ENCODE assay signal across 27 cellular contexts in the genomic region with DNA sequence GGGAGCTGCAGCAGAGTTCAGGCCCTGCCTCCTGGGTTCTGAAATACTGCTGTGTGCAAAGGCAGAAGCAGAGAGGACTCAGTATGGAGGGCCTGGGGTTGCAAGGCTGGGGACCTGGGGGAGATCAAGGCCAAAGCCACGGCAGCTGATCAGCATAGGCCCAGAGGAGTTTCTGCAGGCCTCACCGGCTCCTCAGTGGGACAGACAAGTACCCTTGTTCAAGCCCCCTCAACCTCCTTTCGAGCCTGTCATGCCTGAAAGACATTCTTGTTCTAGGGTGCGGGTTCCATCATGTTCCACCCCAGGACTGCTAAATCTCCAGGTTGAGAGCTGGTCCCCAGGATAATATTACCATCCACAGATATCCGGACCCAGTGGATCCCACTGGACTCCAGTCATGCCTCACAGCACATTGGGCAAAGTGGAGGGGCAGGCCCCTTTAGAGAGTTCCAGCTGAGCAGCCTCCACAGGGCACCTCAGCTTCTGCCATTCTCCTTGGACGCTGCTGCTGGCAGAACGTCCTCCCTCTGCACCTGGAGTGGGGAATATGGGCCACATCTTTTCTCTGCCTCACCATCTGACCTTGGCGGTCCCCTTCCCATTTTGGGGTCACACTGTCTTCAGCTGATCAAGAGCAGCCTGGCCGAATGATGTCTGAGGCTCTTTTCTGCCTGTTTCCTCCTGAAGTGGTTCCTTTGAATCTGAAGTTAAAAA.
DNase-seq lines count a peak whose midpoint lies in the region; ATAC-seq, FAIRE-seq and TF ChIP-seq lines count a peak whose summit lies in the region.
"Had no signal": no experiment of that assay in that cellular context is flagged by ENCODE, and none has a peak within 500 bp of the region (broad histone marks: within the 10 kb centered on the region; RNA-seq: fewer than 3 reads in every experiment).

No MANE protein-coding gene starts in this region.

- H3K4me1 ChIP-seq in breast epithelium = no peaks in the 10 kb centered on the region
- H3K4me1 ChIP-seq in RWPE2 (ENCODE audit: insufficient read depth, poor library complexity, severe bottlenecking) = peaks cover 12% of the 10 kb centered on the region
- H3K4me1 ChIP-seq in kidney (ENCODE audit: control insufficient read depth in 1 of 2, insufficient read depth in 1 of 2, low read depth in 1 of 2, low read length in 2 of 2) = no peaks in the 10 kb centered on the region
- H3K4me1 ChIP-seq in tibial artery = peaks cover 0 to 6% (median 5%) of the 10 kb centered on the region in 4 donors
- H3K4me1 ChIP-seq: testis had no signal

- H3K9me3 ChIP-seq in breast epithelium = no peaks in the 10 kb centered on the region
- no peaks in the 10 kb centered on the region for H3K9me3 ChIP-seq in RWPE2 (ENCODE audit: severe bottlenecking)
- H3K9me3 ChIP-seq in kidney (ENCODE audit: control insufficient read depth in 1 of 2, low read length in 2 of 2) = no peaks in the 10 kb centered on the region
- no peaks in the 10 kb centered on the region for H3K9me3 ChIP-seq in tibial artery
- H3K9me3 ChIP-seq: testis had no signal

- H3K27me3 Mint-ChIP-seq in MCF 10A (ENCODE audit: insufficient read depth, unreplicated experiment) = peaks cover 23% of the 10 kb centered on the region
- H3K27me3 Mint-ChIP-seq: memory B cell, naive B cell had no signal

- H3K27me3 ChIP-seq in breast epithelium (no peaks in the 10 kb centered on the region), RWPE2 (ENCODE audit: insufficient read depth, poor library complexity, severe bottlenecking) (no peaks in the 10 kb centered on the region), tibial artery (peaks cover 0 to 8% of the 10 kb centered on the region in 2 donors)
- H3K27me3 ChIP-seq: testis had no signal

- TF ChIP-seq CTCF in breast epithelium (IDR thresholded peaks at IDR 0.05) = no peak
- TF ChIP-seq CTCF in MCF 10A (IDR thresholded peaks at IDR 0.05; ENCODE audit: unreplicated experiment) = no peak
- no peak for TF ChIP-seq CTCF in RWPE2 (IDR thresholded peaks at IDR 0.05; ENCODE audit: poor library complexity, severe bottlenecking)
- no peak for TF ChIP-seq CTCF in kidney (IDR thresholded peaks at IDR 0.05; ENCODE audit: borderline replicate concordance, extremely low read depth, insufficient read depth)
- TF ChIP-seq CTCF in tibial artery (IDR thresholded peaks at IDR 0.05) = no peak

- H3K9ac ChIP-seq in kidney (ENCODE audit: low read length in 2 of 2) = no peak overlapping the region

- H3K27ac Mint-ChIP-seq in MCF 10A (ENCODE audit: low read depth, unreplicated experiment) = no peak overlapping the region
- H3K27ac Mint-ChIP-seq: activated naive CD4-positive, alpha-beta T cell treated with anti-CD3 and anti-CD28 coated beads for 36 hours; dendritic cell treated with granulocyte-macrophage colony-stimulating factor and Interleukin-4, amounts not matched to agents 40 ng/mL and 50 ng/mL, for 4 days; memory B cell; naive B cell; stimulated activated naive B cell treated with anti-CD40 and anti-IgM and Interleukin-4, amounts not matched to agents 10 μg/mL and 1 μg/mL and 100 μg/mL, for 72 hours had no signal

- H3K36me3 ChIP-seq in breast epithelium = no peaks in the 10 kb centered on the region
- H3K36me3 ChIP-seq in RWPE2 (ENCODE audit: low read depth) = no peaks in the 10 kb centered on the region
- no peaks in the 10 kb centered on the region for H3K36me3 ChIP-seq in kidney (ENCODE audit: control insufficient read depth in 1 of 2, insufficient read depth in 2 of 2, low read length in 2 of 2)
- H3K36me3 ChIP-seq in tibial artery = no peaks in the 10 kb centered on the region

- no peak for FAIRE-seq in kidney (lab: Jason Lieb, UNC)
- FAIRE-seq: GM12878, islet of Langerhans had no signal

- H3K4me3 ChIP-seq in breast epithelium = no peak overlapping the region
- H3K4me3 ChIP-seq in RWPE2 (ENCODE audit: severe bottlenecking) = no peak overlapping the region
- no peak overlapping the region for H3K4me3 ChIP-seq in kidney (ENCODE audit: low read length in 2 of 2)
- no peak overlapping the region for H3K4me3 ChIP-seq in tibial artery
- H3K4me3 ChIP-seq: GM12878, SK-N-MC, testis had no signal

- intact Hi-C loops in breast epithelium (cut with DNase I; ENCODE audit: low total_unique reads) (loop anchor here (5.0 to 10.0 kb wide), 3 partner anchors 60 to 817 kb away; no protein-coding TSS in a partner anchor), MCF 10A (cut with micrococcal nuclease) (no loop called here), kidney (cut with DNase I) (no loop called here), tibial artery (cut with DNase I; ENCODE audit: low total_unique reads) (no loop called here)

- peaks cover 8% of the 10 kb centered on the region for H3K4me1 Mint-ChIP-seq in MCF 10A (ENCODE audit: insufficient read depth, unreplicated experiment)
- H3K4me1 Mint-ChIP-seq: memory B cell; stimulated activated naive B cell treated with anti-CD40 and anti-IgM and Interleukin-4, amounts not matched to agents 10 μg/mL and 1 μg/mL and 100 μg/mL, for 72 hours had no signal

- H3K4me3 Mint-ChIP-seq in MCF 10A (ENCODE audit: unreplicated experiment) = no peak overlapping the region
- H3K4me3 Mint-ChIP-seq: activated naive CD4-positive, alpha-beta T cell treated with anti-CD3 and anti-CD28 coated beads for 36 hours; activated T-cell treated with anti-CD3 and anti-CD28 coated beads, Interleukin-2, amount 50 U/mL, for 4 hours; dendritic cell treated with granulocyte-macrophage colony-stimulating factor and Interleukin-4, amounts not matched to agents 40 ng/mL and 50 ng/mL, for 4 days; memory B cell; naive B cell; stimulated activated naive B cell treated with anti-CD40 and anti-IgM and Interleukin-4, amounts not matched to agents 10 μg/mL and 1 μg/mL and 100 μg/mL, for 72 hours had no signal

- no peaks in the 10 kb centered on the region for H3K9me3 Mint-ChIP-seq in MCF 10A (ENCODE audit: unreplicated experiment)
- H3K9me3 Mint-ChIP-seq: activated naive CD4-positive, alpha-beta T cell treated with anti-CD3 and anti-CD28 coated beads for 36 hours; activated T-cell treated with anti-CD3 and anti-CD28 coated beads, Interleukin-2, amount 50 U/mL, for 4 hours; dendritic cell treated with granulocyte-macrophage colony-stimulating factor and Interleukin-4, amounts not matched to agents 40 ng/mL and 50 ng/mL, for 4 days; stimulated activated naive B cell treated with anti-CD40 and anti-IgM and Interleukin-4, amounts not matched to agents 10 μg/mL and 1 μg/mL and 100 μg/mL, for 72 hours had no signal

- ATAC-seq in RWPE2 (ENCODE audit: low read depth) = peak; percentile 15; the same call in 1 of the 3 replicates
- no peak for ATAC-seq in HG03378 (IDR thresholded peaks at IDR 0.05; ENCODE audit: unreplicated experiment)
- ATAC-seq: GM12878; stimulated activated naive B cell treated with anti-CD40 and anti-IgM and Interleukin-4, amounts not matched to agents 10 μg/mL and 1 μg/mL and 100 μg/mL, for 72 hours had no signal

- POLR2A ChIA-PET in MCF 10A (lab: Yijun Ruan, JAX) = interaction anchor here (0.8 kb wide), 1 partner anchor 8 kb away, joined by 4 read pairs; no protein-coding TSS in a partner anchor

- no peak for TF ChIP-seq POLR2A in breast epithelium (IDR thresholded peaks at IDR 0.05)

- BruUV-seq in MCF 10A (replicated peaks; lab: Mats Ljungman, UMichigan) = no TSS peak

- CTCF ChIA-PET in MCF 10A (lab: Yijun Ruan, JAX) = interaction anchor here (0.5 kb wide), 1 partner anchor 649 kb away, joined by 3 read pairs; no protein-coding TSS in a partner anchor

- no peaks in the 10 kb centered on the region for H3K36me3 Mint-ChIP-seq in MCF 10A (ENCODE audit: insufficient read depth, unreplicated experiment)
- H3K36me3 Mint-ChIP-seq: memory B cell; naive B cell; stimulated activated naive B cell treated with anti-CD40 and anti-IgM and Interleukin-4, amounts not matched to agents 10 μg/mL and 1 μg/mL and 100 μg/mL, for 72 hours had no signal

- H3K27ac ChIP-seq in breast epithelium (no peak overlapping the region), RWPE2 (ENCODE audit: poor library complexity, severe bottlenecking) (no peak overlapping the region), kidney (ENCODE audit: low read depth in 2 of 2, low read length in 2 of 2) (no peak overlapping the region), tibial artery (no peak overlapping the region)
- H3K27ac ChIP-seq: C4-2B, testis, VCaP had no signal

- DNase-seq in breast epithelium (ENCODE audit: low spot score in 2 of 2) (peak; percentile 11 to 22), MCF 10A (ENCODE audit: unreplicated experiment) (no peak), RWPE2 (ENCODE audit: low spot score) (no peak), kidney (peak; percentile 47), tibial artery (peak; percentile 14 to 49), UCSD-AML1 (lab: John Stamatoyannopoulos, UW; ENCODE audit: unreplicated experiment) (no peak), AG20443 (ENCODE audit: low spot score) (no peak)
- DNase-seq: activated naive CD4-positive, alpha-beta T cell treated with anti-CD3 and anti-CD28 coated beads for 36 hours; activated T-cell treated with anti-CD3 and anti-CD28 coated beads, Interleukin-2, amount 50 U/mL, for 4 hours; caudate nucleus; DMS79 treated with DMSO at 0.1 percent for 48 hours; Kasumi-1; naive B cell; NCI-H1092; NCI-H1930; NCI-H526 treated with DMSO at 0.1 percent for 48 hours; stimulated activated CD4-positive, alpha-beta T cell treated with anti-CD3 and anti-CD28 coated beads, Interleukin-4, amount 100 ng/mL, for 24 hours; stimulated activated naive B cell treated with anti-CD40 and anti-IgM and Interleukin-4, amounts not matched to agents 10 μg/mL and 1 μg/mL and 100 μg/mL, for 72 hours; testis had no signal

Comparison
In these comparisons a context has a peak if more than half of its experiments do, and no peak if none do; other contexts are left out.
1. DNase-seq: peak in breast epithelium (2 of 2), kidney (single experiment) and tibial artery (2 of 2); none in MCF 10A (single experiment), RWPE2 (single experiment), UCSD-AML1 (single experiment) and AG20443 (single experiment).